In the genomic region with DNA sequence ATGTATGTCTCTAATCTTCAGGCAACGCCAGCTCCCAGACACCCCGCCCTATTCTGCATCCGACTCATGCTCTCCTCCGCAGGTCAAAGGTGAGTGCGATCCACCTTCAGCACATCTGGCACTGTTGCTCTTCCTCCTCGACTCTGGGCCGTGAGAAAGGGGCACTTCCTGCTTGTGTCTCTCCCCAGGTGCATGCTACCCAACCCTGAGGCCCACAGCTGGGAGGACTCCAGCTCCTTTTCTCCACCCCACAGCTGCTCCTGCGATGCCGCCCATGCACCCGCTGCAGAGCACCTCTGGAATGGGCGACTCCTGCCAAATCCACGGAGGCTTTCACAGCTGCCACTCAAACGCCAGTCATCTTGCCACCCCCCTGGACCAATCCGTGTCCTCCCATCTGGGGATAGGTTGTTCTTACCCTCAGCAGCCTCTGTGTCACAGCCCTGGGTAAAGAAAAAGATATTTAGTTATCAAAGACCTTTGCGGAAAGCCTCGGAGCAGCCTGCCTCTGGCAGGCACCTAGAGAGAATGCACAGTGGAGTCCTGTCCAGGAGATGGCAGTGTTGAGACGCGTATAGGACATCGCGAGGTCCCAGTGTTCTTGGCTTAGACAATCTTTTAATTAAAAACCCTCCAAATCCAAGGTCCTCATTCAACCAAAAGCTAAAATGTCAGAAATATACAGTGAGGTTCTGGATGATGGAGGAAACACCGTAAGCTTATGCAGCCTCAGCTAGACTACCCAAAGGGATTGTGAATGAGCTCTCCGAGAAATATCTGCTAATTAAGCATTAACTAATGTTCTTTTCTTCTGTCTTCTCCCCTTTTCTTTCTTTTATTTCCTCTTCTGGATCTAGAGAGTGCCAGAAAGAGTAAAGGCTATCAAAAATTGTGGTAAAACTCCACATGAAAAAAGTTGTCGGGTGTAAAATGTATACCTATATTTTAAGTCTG, we compare ENCODE assay signal across 8 cellular contexts. TPM values are rescaled to one million over a fixed set of nuclear protein-coding genes. Genes with fewer than 3 reads are reported as not detected.
DNase-seq lines count a peak whose midpoint lies in the region; ATAC-seq and TF ChIP-seq lines count a peak whose summit lies in the region.

No MANE protein-coding gene starts in this region.

- H3K4me1 Mint-ChIP-seq in CD8-positive, alpha-beta memory T cell, result peaks cover 3 to 9% (median 6%) of the 10 kb centered on the region in 3 donors
- H3K4me1 Mint-ChIP-seq in activated CD8-positive, alpha-beta T cell treated with anti-CD3 and anti-CD28 coated beads for 36 hours (ENCODE audit: low read depth), result no peaks in the 10 kb centered on the region
- H3K4me1 Mint-ChIP-seq in endodermal cell, result peaks cover 12% of the 10 kb centered on the region

- H3K27ac Mint-ChIP-seq in CD8-positive, alpha-beta memory T cell, result peak overlapping the region in 2 of 8 donors; percentile 28 to 36
- no peak overlapping the region for H3K27ac Mint-ChIP-seq in activated CD8-positive, alpha-beta T cell treated with anti-CD3 and anti-CD28 coated beads for 36 hours
- H3K27ac Mint-ChIP-seq in endodermal cell, result no peak overlapping the region

- no peaks in the 10 kb centered on the region for H3K27me3 ChIP-seq in CD8-positive, alpha-beta memory T cell (ENCODE audit: insufficient read depth, low read length, poor library complexity, severe bottlenecking)
- H3K27me3 ChIP-seq in endodermal cell (ENCODE audit: control insufficient read depth, insufficient read depth, low read length, poor library complexity, severe bottlenecking), result no peaks in the 10 kb centered on the region

- no peaks in the 10 kb centered on the region for H3K36me3 ChIP-seq in CD8-positive, alpha-beta memory T cell (ENCODE audit: insufficient read depth, low read length)
- H3K36me3 ChIP-seq in endodermal cell (ENCODE audit: control insufficient read depth, insufficient read depth, low read length), result no peaks in the 10 kb centered on the region

- no peaks in the 10 kb centered on the region for H3K36me3 Mint-ChIP-seq in CD8-positive, alpha-beta memory T cell
- H3K36me3 Mint-ChIP-seq in activated CD8-positive, alpha-beta T cell treated with anti-CD3 and anti-CD28 coated beads for 36 hours (ENCODE audit: low read depth), result no peaks in the 10 kb centered on the region
- no peaks in the 10 kb centered on the region for H3K36me3 Mint-ChIP-seq in endodermal cell (ENCODE audit: low read depth)

- POLR2A ChIA-PET in CD8-positive, alpha-beta memory T cell (lab: Charles Lee), result no interaction called here
- POLR2A ChIA-PET in activated CD8-positive, alpha-beta T cell treated with anti-CD3 and anti-CD28 coated beads for 36 hours (lab: Charles Lee), result no interaction called here

- H3K9me3 ChIP-seq in CD8-positive, alpha-beta memory T cell (ENCODE audit: low read length), result no peaks in the 10 kb centered on the region
- H3K9me3 ChIP-seq in endodermal cell (ENCODE audit: control insufficient read depth, low read length), result no peaks in the 10 kb centered on the region

- H3K4me3 ChIP-seq in CD8-positive, alpha-beta memory T cell (ENCODE audit: low read length), result no peak overlapping the region
- no peak overlapping the region for H3K4me3 ChIP-seq in endodermal cell (ENCODE audit: low read length)

- no peaks in the 10 kb centered on the region for H3K4me1 ChIP-seq in CD8-positive, alpha-beta memory T cell (ENCODE audit: insufficient read depth, low read length)
- no peaks in the 10 kb centered on the region for H3K4me1 ChIP-seq in endodermal cell (ENCODE audit: control insufficient read depth, insufficient read depth, low read length)

- intact Hi-C loops in activated CD8-positive, alpha-beta T cell treated with anti-CD3 and anti-CD28 coated beads for 36 hours (cut with micrococcal nuclease), result loop anchor here (2.0 kb wide), 1 partner anchor 698 kb away; no protein-coding TSS in a partner anchor

- H3K27me3 Mint-ChIP-seq in CD8-positive, alpha-beta memory T cell, result peaks cover 11 to 44% of the 10 kb centered on the region in 2 donors
- H3K27me3 Mint-ChIP-seq in activated CD8-positive, alpha-beta T cell treated with anti-CD3 and anti-CD28 coated beads for 36 hours, result peaks cover 19% of the 10 kb centered on the region
- H3K27me3 Mint-ChIP-seq in endodermal cell (ENCODE audit: insufficient read depth), result peaks cover 4% of the 10 kb centered on the region

- H3K4me3 Mint-ChIP-seq in CD8-positive, alpha-beta memory T cell, result no peak overlapping the region
- no peak overlapping the region for H3K4me3 Mint-ChIP-seq in activated CD8-positive, alpha-beta T cell treated with anti-CD3 and anti-CD28 coated beads for 36 hours
- no peak overlapping the region for H3K4me3 Mint-ChIP-seq in endodermal cell

- CTCF ChIA-PET in CD8-positive, alpha-beta memory T cell (lab: Charles Lee), result interaction anchor here (0.9 to 2.7 kb wide), 12 partner anchors 12 to 851 kb away, joined by 3 to 16 read pairs (median 6); no protein-coding TSS in a partner anchor
- CTCF ChIA-PET in activated CD8-positive, alpha-beta T cell treated with anti-CD3 and anti-CD28 coated beads for 36 hours (lab: Charles Lee), result interaction anchor here (0.7 to 5.7 kb wide), 27 partner anchors 10 to 853 kb away, joined by 3 to 33 read pairs (median 4); no protein-coding TSS in a partner anchor

- ATAC-seq in GM19452 (IDR thresholded peaks at IDR 0.05; ENCODE audit: unreplicated experiment), result peak; percentile 89
- ATAC-seq in HG03558 (IDR thresholded peaks at IDR 0.05; ENCODE audit: extremely low read depth, unreplicated experiment), result peak; percentile 87
- ATAC-seq in activated CD8-positive, alpha-beta T cell treated with anti-CD3 and anti-CD28 coated beads for 36 hours, result peak; percentile 94

- 57 to 69% methylated on average over 12 to 22 of the region's 23 CpGs for WGBS in endodermal cell (ENCODE audit: insufficient coverage in 1 of 2, insufficient read length in 1 of 2), 2 experiments

- peak; percentile 89 for TF ChIP-seq CTCF in activated CD8-positive, alpha-beta T cell treated with anti-CD3 and anti-CD28 coated beads for 36 hours (IDR thresholded peaks at IDR 0.05)
- peak; percentile 97 for TF ChIP-seq CTCF in endodermal cell (conservative IDR thresholded peaks at IDR 0.05)

- H3K9me3 Mint-ChIP-seq in CD8-positive, alpha-beta memory T cell, result no peaks in the 10 kb centered on the region
- H3K9me3 Mint-ChIP-seq in activated CD8-positive, alpha-beta T cell treated with anti-CD3 and anti-CD28 coated beads for 36 hours, result no peaks in the 10 kb centered on the region
- H3K9me3 Mint-ChIP-seq in endodermal cell, result no peaks in the 10 kb centered on the region

- DNase-seq in CD8-positive, alpha-beta memory T cell, result peak; percentile 37 to 67 (median 39)
- peak; percentile 73 for DNase-seq in NCI-H748 (lab: John Stamatoyannopoulos, UW; ENCODE audit: unreplicated experiment)
- peak; percentile 82 for DNase-seq in activated CD8-positive, alpha-beta T cell treated with anti-CD3 and anti-CD28 coated beads for 36 hours
- peak; percentile 94 for DNase-seq in endodermal cell
- peak; percentile 81 for DNase-seq in myocyte (ENCODE audit: low read depth)
- DNase-seq in stimulated activated CD8-positive, alpha-beta memory T cell treated with anti-CD3 and anti-CD28 coated beads, Interleukin-4, amount 100 ng/mL, for 48 hours, result peak; percentile 75

- no peak overlapping the region for H3K27ac ChIP-seq in CD8-positive, alpha-beta memory T cell (ENCODE audit: low read depth, low read length)
- H3K27ac ChIP-seq in endodermal cell (ENCODE audit: low read depth, low read length), result no peak overlapping the region

- H3K9ac ChIP-seq in endodermal cell (ENCODE audit: extremely low read depth, low read length, poor library complexity, severe bottlenecking), result no peak overlapping the region

RNA-seq across cellular contexts. Expression of gene MYRFL, which starts 54.3 kb away (rescaled TPM):
- not detected for total RNA-seq in CD8-positive, alpha-beta memory T cell
- not detected for polyA plus RNA-seq in CD8-positive, alpha-beta memory T cell
- not detected for total RNA-seq in activated CD8-positive, alpha-beta T cell treated with anti-CD3 and anti-CD28 coated beads for 36 hours
- under 1 TPM; 0.15 to 0.55 TPM for total RNA-seq in endodermal cell
- not detected for polyA plus RNA-seq in endodermal cell (2013, experiment 1 of 2)
- polyA plus RNA-seq in endodermal cell (2013, experiment 2 of 2), result not detected
- total RNA-seq in myocyte, result 0.03 and 0.21 TPM in 2 replicates
- 0.09 TPM for polyA plus RNA-seq in myocyte (2012)

Comparison
In these comparisons a context has a peak if more than half of its experiments do, and no peak if none do; other contexts are left out.
1. DNase-seq: peak in every context shown above with its lines; median percentile 94 in endodermal cell; 82 in activated CD8-positive, alpha-beta T cell treated with anti-CD3 and anti-CD28 coated beads for 36 hours; 81 in myocyte; 75 in stimulated activated CD8-positive, alpha-beta memory T cell treated with anti-CD3 and anti-CD28 coated beads, Interleukin-4, amount 100 ng/mL, for 48 hours; 73 in NCI-H748; 39 in CD8-positive, alpha-beta memory T cell.